31 cellular contexts compared by ENCODE assay signal in the genomic region with DNA sequence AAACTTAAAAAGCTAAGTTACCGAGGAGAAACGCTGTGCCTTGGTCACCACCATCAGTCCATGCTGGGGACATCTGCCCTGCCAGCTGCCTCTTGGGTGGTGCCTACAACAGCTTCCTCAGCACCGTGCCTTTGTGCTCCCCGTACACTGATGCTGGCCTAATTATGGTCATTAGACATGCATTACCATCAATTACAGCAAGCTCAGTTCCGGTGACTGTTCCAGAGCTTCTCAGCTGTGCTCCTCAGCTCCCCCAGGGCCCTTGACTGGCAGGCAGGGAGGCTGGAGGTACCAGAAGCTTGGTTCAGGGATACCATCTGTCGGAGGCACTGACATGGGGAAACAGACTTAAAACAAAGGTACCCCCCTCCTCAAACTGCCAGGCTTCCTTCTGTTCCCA. TPM values are rescaled to one million over a fixed set of nuclear protein-coding genes. Genes with fewer than 3 reads are reported as not detected.
DNase-seq lines count a peak whose midpoint lies in the region; ATAC-seq and TF ChIP-seq lines count a peak whose summit lies in the region.
"Had no signal": no experiment of that assay in that cellular context is flagged by ENCODE, and none has a peak within 500 bp of the region (broad histone marks: within the 10 kb centered on the region; RNA-seq: fewer than 3 reads in every experiment).

No MANE protein-coding gene starts in this region.

- WGBS in SK-N-SH (ENCODE audit: low lambda C conversion rate), result 95% methylated on average over 4 of the region's 6 CpGs

- H3K4me3 Mint-ChIP-seq in endothelial cell (ENCODE audit: unreplicated experiment), result no peak overlapping the region
- H3K4me3 Mint-ChIP-seq: activated CD4-positive, alpha-beta T cell treated with anti-CD3 and anti-CD28 coated beads, Interleukin-2, amount 10 ng/mL, durations not matched to agents 7 days and 5 days; activated naive CD4-positive, alpha-beta T cell treated with anti-CD3 and anti-CD28 coated beads, Interleukin-2, amount 50 U/mL, for 24 hours; B cell; naive thymus-derived CD4-positive, alpha-beta T cell had no signal

- TF ChIP-seq CTCF in SK-N-SH (IDR thresholded peaks at IDR 0.05) (no peak), endothelial cell (IDR thresholded peaks at IDR 0.05; ENCODE audit: unreplicated experiment) (no peak)

- H4K20me1 ChIP-seq in SK-N-SH (ENCODE audit: insufficient read depth), result no peaks in the 10 kb centered on the region

- CTCF ChIA-PET in SK-N-SH (lab: Yijun Ruan, JAX), result interaction anchor here (0.7 to 1.5 kb wide), 6 partner anchors 10 to 50 kb away, joined by 3 to 5 read pairs (median 3); a partner anchor contains a TSS

- H3K27ac Mint-ChIP-seq in endothelial cell (ENCODE audit: unreplicated experiment), result no peak overlapping the region
- H3K27ac Mint-ChIP-seq: activated CD4-positive, alpha-beta T cell treated with anti-CD3 and anti-CD28 coated beads, Interleukin-2, amount 10 ng/mL, durations not matched to agents 7 days and 5 days; activated naive CD4-positive, alpha-beta T cell treated with anti-CD3 and anti-CD28 coated beads, Interleukin-2, amount 50 U/mL, for 24 hours; B cell; naive thymus-derived CD4-positive, alpha-beta T cell had no signal

- H3K36me3 Mint-ChIP-seq in endothelial cell (ENCODE audit: low read depth, unreplicated experiment), result no peaks in the 10 kb centered on the region
- H3K36me3 Mint-ChIP-seq: activated naive CD4-positive, alpha-beta T cell treated with anti-CD3 and anti-CD28 coated beads, Interleukin-2, amount 50 U/mL, for 24 hours had no signal

- H3F3A ChIP-seq in SK-N-SH (replicated peaks; ENCODE audit: insufficient read depth), result no peaks in the 10 kb centered on the region

- ATAC-seq in SK-N-SH treated with all-trans-retinoic acid at 6 μM for 48 hours (no peak), GM21723 (IDR thresholded peaks at IDR 0.05; ENCODE audit: unreplicated experiment) (no peak)
- ATAC-seq: gastrocnemius medialis; left lung; naive thymus-derived CD4-positive, alpha-beta T cell; upper lobe of right lung had no signal

- H3K27me3 ChIP-seq in SK-N-SH (ENCODE audit: insufficient read depth), result no peaks in the 10 kb centered on the region
- H3K27me3 ChIP-seq: esophagus squamous epithelium, gastrocnemius medialis, left lung, upper lobe of right lung had no signal

- no peak overlapping the region for H3K4me2 ChIP-seq in SK-N-SH

- no peak; a peak in 1 of 4 replicates for TF ChIP-seq EP300 in SK-N-SH (IDR thresholded peaks at IDR 0.05; ENCODE audit: borderline replicate concordance in 1 of 2, low read depth in 1 of 2, low read length in 1 of 2)

- TF ChIP-seq RAD21 in SK-N-SH (IDR thresholded peaks at IDR 0.05; ENCODE audit: low read length), result no peak

- no peak overlapping the region for H3K9ac ChIP-seq in SK-N-SH

- no peaks in the 10 kb centered on the region for H3K4me1 Mint-ChIP-seq in endothelial cell (ENCODE audit: unreplicated experiment)
- H3K4me1 Mint-ChIP-seq: B cell had no signal

- peaks cover 0 to 6% of the 10 kb centered on the region in 2 experiments; a peak in 1 of 4 replicates for H3K4me1 ChIP-seq in SK-N-SH (ENCODE audit: control insufficient read depth in 1 of 2, insufficient read depth in 2 of 2, low read depth in 1 of 2, low read length in 1 of 2)
- H3K4me1 ChIP-seq: gastrocnemius medialis, left lung, upper lobe of right lung had no signal

- H3K27me3 Mint-ChIP-seq in endothelial cell (ENCODE audit: unreplicated experiment), result peaks cover 5% of the 10 kb centered on the region
- H3K27me3 Mint-ChIP-seq: activated CD4-positive, alpha-beta T cell treated with anti-CD3 and anti-CD28 coated beads, Interleukin-2, amount 10 ng/mL, durations not matched to agents 7 days and 5 days; activated naive CD4-positive, alpha-beta T cell treated with anti-CD3 and anti-CD28 coated beads, Interleukin-2, amount 50 U/mL, for 24 hours; B cell; naive thymus-derived CD4-positive, alpha-beta T cell had no signal

- H3K4me3 ChIP-seq in SK-N-SH (ENCODE audit: low read depth in 2 of 2, low read length in 1 of 2), result no peak overlapping the region
- H3K4me3 ChIP-seq: esophagus squamous epithelium, gastrocnemius medialis, left lung, SK-N-MC, upper lobe of right lung had no signal

- no peaks in the 10 kb centered on the region for H3K36me3 ChIP-seq in SK-N-SH (replicated peaks in 1 of 2; ENCODE audit: control insufficient read depth in 1 of 2, insufficient read depth in 2 of 2, low read length in 1 of 2)
- H3K36me3 ChIP-seq: esophagus squamous epithelium, gastrocnemius medialis, left lung, upper lobe of right lung had no signal

- no peaks in the 10 kb centered on the region for H3K9me3 Mint-ChIP-seq in endothelial cell (ENCODE audit: unreplicated experiment)
- H3K9me3 Mint-ChIP-seq: activated CD4-positive, alpha-beta T cell treated with anti-CD3 and anti-CD28 coated beads, Interleukin-2, amount 10 ng/mL, durations not matched to agents 7 days and 5 days; activated naive CD4-positive, alpha-beta T cell treated with anti-CD3 and anti-CD28 coated beads, Interleukin-2, amount 50 U/mL, for 24 hours had no signal

- H2AFZ ChIP-seq in SK-N-SH (ENCODE audit: low read depth), result no peak overlapping the region

- no peaks in the 10 kb centered on the region for H3K9me3 ChIP-seq in SK-N-SH
- H3K9me3 ChIP-seq: esophagus squamous epithelium, gastrocnemius medialis, left lung, upper lobe of right lung had no signal

- POLR2A ChIA-PET in SK-N-SH (lab: Yijun Ruan, JAX), result no interaction called here

- H3K79me2 ChIP-seq in SK-N-SH (ENCODE audit: insufficient read depth), result no peaks in the 10 kb centered on the region

- DNase-seq in SK-N-SH (peak; percentile 62), NCI-H2171 treated with DMSO at 0.1 percent for 48 hours (lab: John Stamatoyannopoulos, UW) (peak; percentile 93), RPMI7951 (ENCODE audit: low read depth) (peak; percentile 37), GDM1 (lab: John Stamatoyannopoulos, UW) (no peak), endothelial cell (ENCODE audit: low spot score) (no peak)
- DNase-seq in activated CD4-positive, alpha-beta T cell treated with anti-CD3 and anti-CD28 coated beads, Interleukin-2, amount 50 U/mL, for 1 hour, result no peak
- DNase-seq: activated CD4-positive, alpha-beta T cell treated with anti-CD3 and anti-CD28 coated beads, Interleukin-2, amount 10 ng/mL, durations not matched to agents 7 days and 5 days; cortex of kidney; DMS79 treated with DMSO at 0.1 percent for 48 hours; esophagus squamous epithelium; gastrocnemius medialis; H7; hippocampal formation; Kasumi-1; left lung; MV-4-11; naive thymus-derived CD4-positive, alpha-beta T cell; NCI-H446; occipital lobe; small intestine; stimulated activated CD4-positive, alpha-beta T cell treated with anti-CD3 and anti-CD28 coated beads, Interleukin-1b, Interleukin-23, amount 100 ng/mL, for 48 hours; substantia nigra; T-helper 2 cell; upper lobe of right lung had no signal

- H3K27ac ChIP-seq in SK-N-SH (ENCODE audit: low read depth in 2 of 2, low read length in 1 of 2), result no peak overlapping the region; a peak in 1 of 4 replicates
- H3K27ac ChIP-seq: esophagus squamous epithelium, gastrocnemius medialis, left lung, SK-N-MC, upper lobe of right lung, VCaP had no signal

- no peaks in the 10 kb centered on the region for H3K9me2 ChIP-seq in SK-N-SH

TF ChIP-seq in SK-N-SH, 30 proteins besides CTCF, POLR2A, EP300 and RAD21:
- 0 out of 2 replicates have a peak, but pooled peaks have one; percentile 12 for TF ChIP-seq GATA2 (CRISPR knock-in tag; IDR thresholded peaks at IDR 0.05)
- TF ChIP-seq YY1 (IDR thresholded peaks at IDR 0.05; ENCODE audit: low read depth), result no peak

TF ChIP-seq in SK-N-SH treated with all-trans-retinoic acid at 6 μM for 48 hours, 23 proteins besides CTCF, POLR2A, EP300 and RAD21:
- no peak for TF ChIP-seq ISL1 (CRISPR knock-in tag; IDR thresholded peaks at IDR 0.05)
- TF ChIP-seq, protein P1, sequence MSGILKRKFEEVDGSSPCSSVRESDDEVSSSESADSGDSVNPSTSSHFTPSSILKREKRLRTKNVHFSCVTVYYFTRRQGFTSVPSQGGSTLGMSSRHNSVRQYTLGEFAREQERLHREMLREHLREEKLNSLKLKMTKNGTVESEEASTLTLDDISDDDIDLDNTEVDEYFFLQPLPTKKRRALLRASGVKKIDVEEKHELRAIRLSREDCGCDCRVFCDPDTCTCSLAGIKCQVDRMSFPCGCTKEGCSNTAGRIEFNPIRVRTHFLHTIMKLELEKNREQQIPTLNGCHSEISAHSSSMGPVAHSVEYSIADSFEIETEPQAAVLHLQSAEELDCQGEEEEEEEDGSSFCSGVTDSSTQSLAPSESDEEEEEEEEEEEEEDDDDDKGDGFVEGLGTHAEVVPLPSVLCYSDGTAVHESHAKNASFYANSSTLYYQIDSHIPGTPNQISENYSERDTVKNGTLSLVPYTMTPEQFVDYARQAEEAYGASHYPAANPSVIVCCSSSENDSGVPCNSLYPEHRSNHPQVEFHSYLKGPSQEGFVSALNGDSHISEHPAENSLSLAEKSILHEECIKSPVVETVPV (CRISPR knock-in tag; IDR thresholded peaks at IDR 0.05), result no peak

RNA-seq across cellular contexts. Expression of a gene that starts 40.2 kb away (rescaled TPM):
- polyA plus RNA-seq in SK-N-SH (2012; rRNA removed), result 0.96 and 1.9 TPM in 2 replicates
- polyA plus RNA-seq in SK-N-SH (2012; cell fraction: cytosol; rRNA removed), result 0.54 and 0.87 TPM in 2 replicates
- 3.1 and 3.9 TPM in 2 replicates for polyA plus RNA-seq in SK-N-SH (2012; cell fraction: nucleus; rRNA removed)
- total RNA-seq in RPMI7951 (2014; rRNA removed; shearing (Covaris generic)), result under 0.01 and 0.20 TPM in 2 replicates
- 0.23 TPM for total RNA-seq in endothelial cell (ENCODE audit: unreplicated experiment)

RNA-seq across cellular contexts. Expression of a gene that starts 40.2 kb away (rescaled TPM):
- 5.1 and 6.4 TPM in 2 replicates for polyA plus RNA-seq in SK-N-SH (2012; rRNA removed)
- 1.7 and 2.7 TPM in 2 replicates for polyA plus RNA-seq in SK-N-SH (2012; cell fraction: cytosol; rRNA removed)
- polyA plus RNA-seq in SK-N-SH (2012; cell fraction: nucleus; rRNA removed), result 22.9 and 27.6 TPM in 2 replicates
- 2.1 and 3.0 TPM in 2 replicates for total RNA-seq in RPMI7951 (2014; rRNA removed; shearing (Covaris generic))
- 0.82 TPM for total RNA-seq in endothelial cell (ENCODE audit: unreplicated experiment)
- total RNA-seq: cardiac septum, gastrocnemius medialis had no signal

RNA-seq across cellular contexts. Expression of a gene that starts 49.5 kb away (rescaled TPM):
- 7.2 and 7.5 TPM in 2 replicates for polyA plus RNA-seq in SK-N-SH (2012; rRNA removed)
- polyA plus RNA-seq in SK-N-SH (2012; cell fraction: cytosol; rRNA removed), result 0.84 and 0.97 TPM in 2 replicates
- polyA plus RNA-seq in SK-N-SH (2012; cell fraction: nucleus; rRNA removed), result 66.2 and 111 TPM in 2 replicates
- 0.12 TPM in 1 of 2 replicates, not detected in the other for total RNA-seq in RPMI7951 (2014; rRNA removed; shearing (Covaris generic))
- 5.2 TPM for total RNA-seq in endothelial cell (ENCODE audit: unreplicated experiment)

RNA-seq across cellular contexts. Expression of a gene that starts 49.8 kb away (rescaled TPM):
- polyA plus RNA-seq in SK-N-SH (2012; rRNA removed), result 4.3 and 4.5 TPM in 2 replicates
- 1.1 and 1.7 TPM in 2 replicates for polyA plus RNA-seq in SK-N-SH (2012; cell fraction: cytosol; rRNA removed)
- polyA plus RNA-seq in SK-N-SH (2012; cell fraction: nucleus; rRNA removed), result 33.9 and 35.0 TPM in 2 replicates
- 0.72 and 1.4 TPM in 2 replicates for total RNA-seq in RPMI7951 (2014; rRNA removed; shearing (Covaris generic))
- 35.5 TPM for total RNA-seq in endothelial cell (ENCODE audit: unreplicated experiment)

Comparison
In these comparisons a context has a peak if more than half of its experiments do, and no peak if none do; other contexts are left out.
1. DNase-seq: peak in SK-N-SH (single experiment), NCI-H2171 treated with DMSO at 0.1 percent for 48 hours (single experiment) and RPMI7951 (single experiment); none in activated CD4-positive, alpha-beta T cell treated with anti-CD3 and anti-CD28 coated beads, Interleukin-2, amount 50 U/mL, for 1 hour (single experiment), GDM1 (single experiment) and endothelial cell (single experiment).